Comparison of ENCODE assay signal across 16 cellular contexts in genomic region chr1:964691-965525, GRCh38. TPM values are rescaled to one million over a fixed set of nuclear protein-coding genes. Genes with fewer than 3 reads are reported as not detected.
"Had no signal": no experiment of that assay in that cellular context is flagged by ENCODE, and none has a peak within 500 bp of the region (broad histone marks: within the 10 kb centered on the region; RNA-seq: fewer than 3 reads in every experiment).

No MANE protein-coding gene starts in this region.

- ATAC-seq: activated CD4-positive, CD25-positive, alpha-beta regulatory T cell treated with anti-CD3 and anti-CD28 coated beads, Interleukin-2, amount 50 U/mL, for 24 hours; esophagus mucosa; left lung had no signal

- DNase-seq: activated CD4-positive, alpha-beta T cell treated with anti-CD3 and anti-CD28 coated beads, Interleukin-2, amount 50 U/mL, for 4 hours; activated naive CD4-positive, alpha-beta T cell treated with anti-CD3 and anti-CD28 coated beads, Interleukin-2, amount 10 ng/mL, durations not matched to agents 7 days and 5 days; islet precursor cell; mesendoderm; retina; stimulated activated CD4-positive, alpha-beta T cell treated with anti-CD3 and anti-CD28 coated beads, Interleukin-15, amount 100 ng/mL, for 24 hours; stimulated activated CD4-positive, alpha-beta T cell treated with anti-CD3 and anti-CD28 coated beads, Interleukin-4, amount 100 ng/mL, for 1 hour; stimulated activated naive CD4-positive, alpha-beta T cell; tibial artery had no signal

- H3K4me3 ChIP-seq: left lung, tibial artery had no signal

- H3K36me3 Mint-ChIP-seq: activated naive CD4-positive, alpha-beta T cell treated with anti-CD3 and anti-CD28 coated beads, Interleukin-2, amount 10 ng/mL, durations not matched to agents 7 days and 5 days had no signal

- H3K27ac ChIP-seq: tibial artery had no signal

- H3K9me3 ChIP-seq: left lung, tibial artery had no signal

- FAIRE-seq: astrocyte, bronchial epithelial cell, urothelium cell line had no signal

RNA-seq across cellular contexts. Expression of gene PERM1, which starts 17.0 kb away (rescaled TPM):
- total RNA-seq: bronchial epithelial cell; esophagus mucosa; left lung; T-helper 2 cell treated with Interferon-gamma antibody and Interleukin-4, amounts not matched to agents 100 ng/mL and 5 ng/mL, for 36 hours had no signal
